Comparison of ENCODE assay signal across 8 cellular contexts in genomic region chr1:175023043-175023921, GRCh38. TPM values are rescaled to one million over a fixed set of nuclear protein-coding genes. Genes with fewer than 3 reads are reported as not detected.
A peak's percentile ranks its signal among the peaks of the same experiment; 100 is the strongest.
DNase-seq lines count a peak whose midpoint lies in the region; ATAC-seq and TF ChIP-seq lines count a peak whose summit lies in the region.

TSS of gene MRPS14 (minus strand) at chr1:175023425. CDS start at chr1:175023408, 17 bp downstream.

- no peaks in the 10 kb centered on the region for H3K27me3 Mint-ChIP-seq in T-helper 17 cell

- no peaks in the 10 kb centered on the region for H3K9me3 ChIP-seq in T-helper 17 cell (ENCODE audit: control insufficient read depth, low read length, poor library complexity, severe bottlenecking)
- no peaks in the 10 kb centered on the region for H3K9me3 ChIP-seq in prostate gland

- H3K4me3 Mint-ChIP-seq in T-helper 17 cell = peak within 1 kb of the TSS; percentile 100

- peaks cover 26% of the 10 kb centered on the region for H3K4me1 Mint-ChIP-seq in T-helper 17 cell

- H3K36me3 Mint-ChIP-seq in T-helper 17 cell (ENCODE audit: low read depth) = peaks cover 6% of the 10 kb centered on the region

- H3K27ac ChIP-seq in prostate gland = peak within 1 kb of the TSS; percentile 71 to 78
- H3K27ac ChIP-seq in urinary bladder (ENCODE audit: low read depth) = peak within 1 kb of the TSS; percentile 68

- no peaks in the 10 kb centered on the region for H3K27me3 ChIP-seq in prostate gland (replicated peaks; ENCODE audit: insufficient read depth)

- DNase-seq in NCI-H1694 treated with DMSO at 0.1 percent for 48 hours (lab: John Stamatoyannopoulos, UW) (peak; percentile 98), T-helper 17 cell (peak; percentile 93 to 96 (median 95)), amygdala (lab: John Stamatoyannopoulos, UW) (peak; percentile 66 to 98 (median 94)), left ventricle myocardium superior (peak; percentile 97), prostate gland (ENCODE audit: low spot score) (peak; percentile 96)

- TF ChIP-seq POLR2A in GM15510 (IDR thresholded peaks at IDR 0.05; ENCODE audit: borderline replicate concordance, extremely low read depth, insufficient read length) (peak; percentile 84), prostate gland (IDR thresholded peaks at IDR 0.05) (peak; percentile 83)

- intact Hi-C loops in left ventricle myocardium superior (cut with micrococcal nuclease) (no loop called here), prostate gland (cut with DNase I) (loop anchor here (5.0 kb wide), 1 partner anchor 109 kb away; no protein-coding TSS in a partner anchor)

- H3K27ac Mint-ChIP-seq in T-helper 17 cell = peak within 1 kb of the TSS; percentile 100

- H3K36me3 ChIP-seq in prostate gland = peaks cover 0 to 2% of the 10 kb centered on the region in 2 donors
- no peaks in the 10 kb centered on the region for H3K36me3 ChIP-seq in urinary bladder (ENCODE audit: insufficient read depth)

- WGBS in prostate gland = 3% methylated on average over 42 of the region's 42 CpGs
- WGBS in urinary bladder = 3% methylated on average over 42 of the region's 42 CpGs

- TF ChIP-seq CTCF in prostate gland (IDR thresholded peaks at IDR 0.05) = no peak

- H3K4me1 ChIP-seq in prostate gland (replicated peaks) (no peaks in the 10 kb centered on the region), urinary bladder (ENCODE audit: insufficient read depth) (no peaks in the 10 kb centered on the region)

- ATAC-seq in HG02885 (IDR thresholded peaks at IDR 0.05; ENCODE audit: poor library complexity, unreplicated experiment) (peak; percentile 93), T-helper 17 cell (peak; percentile 94), left ventricle myocardium superior (peak; percentile 99)

- H3K4me3 ChIP-seq in prostate gland (peak within 1 kb of the TSS; percentile 68 to 69), urinary bladder (ENCODE audit: low read depth, low read length) (peak within 1 kb of the TSS; percentile 77)

RNA-seq across cellular contexts. Expression of gene MRPS14, which starts in this region (rescaled TPM):
- 10 to 100 TPM; 13.4 to 16.2 TPM for total RNA-seq in T-helper 17 cell
- 29.5 TPM for total RNA-seq in left ventricle myocardium superior
- total RNA-seq in prostate gland = 10 to 100 TPM; 25.6 to 32.1 TPM
- 57.4 TPM for total RNA-seq in urinary bladder
- polyA plus RNA-seq in urinary bladder = 32.9 TPM

Comparison
In these comparisons a context has a peak if more than half of its experiments do, and no peak if none do; other contexts are left out.
1. Peak in every context shown above with its lines: DNase-seq, ATAC-seq, H3K4me3 ChIP-seq and H3K27ac ChIP-seq.